10 cellular contexts compared by ENCODE assay signal in genomic region chr14:76867536-76868452, GRCh38. TPM values are rescaled to one million over a fixed set of nuclear protein-coding genes. Genes with fewer than 3 reads are reported as not detected.
DNase-seq lines count a peak whose midpoint lies in the region; ATAC-seq and TF ChIP-seq lines count a peak whose summit lies in the region.
"Had no signal": no experiment of that assay in that cellular context is flagged by ENCODE, and none has a peak within 500 bp of the region (broad histone marks: within the 10 kb centered on the region; RNA-seq: fewer than 3 reads in every experiment).

No MANE protein-coding gene starts in this region.

- peak; percentile 83 for DNase-seq in NB4 (ENCODE audit: low read depth)
- DNase-seq in activated CD8-positive, alpha-beta T cell treated with anti-CD3 and anti-CD28 coated beads, Interleukin-2, amount 10 ng/mL, durations not matched to agents 7 days and 5 days = peak; percentile 61
- DNase-seq in left lobe of liver (ENCODE audit: low spot score) = no peak
- no peak for DNase-seq in NCI-H187 treated with DMSO at 0.1 percent for 48 hours (lab: John Stamatoyannopoulos, UW)
- DNase-seq in retina = no peak
- no peak for DNase-seq in dermis blood vessel endothelial cell
- DNase-seq in GM19240 (ENCODE audit: insufficient read length, low spot score) = no peak

- no peak for TF ChIP-seq POLR2A in NB4 (IDR thresholded peaks at IDR 0.05; ENCODE audit: extremely low read depth, insufficient read length)

- peak overlapping the region; percentile 7 for H3K27ac Mint-ChIP-seq in activated CD8-positive, alpha-beta T cell treated with anti-CD3 and anti-CD28 coated beads, Interleukin-2, amount 10 ng/mL, durations not matched to agents 7 days and 5 days
- H3K27ac Mint-ChIP-seq: T-helper 1 cell treated with Interleukin-12 subunit alpha and Interleukin-12 subunit beta and Interleukin-4 antibody, amounts not matched to agents 30 μg/mL and 1 μg/mL, for 36 hours had no signal

- H3K9ac ChIP-seq in BLaER1 = no peak overlapping the region

- ATAC-seq in activated CD8-positive, alpha-beta T cell treated with anti-CD3 and anti-CD28 coated beads, Interleukin-2, amount 10 ng/mL, durations not matched to agents 7 days and 5 days = peak; percentile 75
- peak; percentile 22 for ATAC-seq in left lobe of liver

- TF ChIP-seq CTCF in NB4 (IDR thresholded peaks at IDR 0.05; ENCODE audit: low read depth, low read length) = no peak

- no peak overlapping the region for H3K4me3 Mint-ChIP-seq in activated CD8-positive, alpha-beta T cell treated with anti-CD3 and anti-CD28 coated beads, Interleukin-2, amount 10 ng/mL, durations not matched to agents 7 days and 5 days
- H3K4me3 Mint-ChIP-seq: T-helper 1 cell treated with Interleukin-12 subunit alpha and Interleukin-12 subunit beta and Interleukin-4 antibody, amounts not matched to agents 30 μg/mL and 1 μg/mL, for 36 hours had no signal

- peaks cover 24% of the 10 kb centered on the region for H3K4me1 Mint-ChIP-seq in activated CD8-positive, alpha-beta T cell treated with anti-CD3 and anti-CD28 coated beads, Interleukin-2, amount 10 ng/mL, durations not matched to agents 7 days and 5 days (ENCODE audit: low read depth)

- CTCF ChIA-PET in activated CD8-positive, alpha-beta T cell treated with anti-CD3 and anti-CD28 coated beads, Interleukin-2, amount 10 ng/mL, durations not matched to agents 7 days and 5 days (lab: Charles Lee) = interaction anchor here (0.9 to 2.1 kb wide), 7 partner anchors 8 to 203 kb away, joined by 3 to 21 read pairs (median 4); no protein-coding TSS in a partner anchor

- peaks cover 47% of the 10 kb centered on the region for H3K4me1 ChIP-seq in BLaER1

- H3K4me3 ChIP-seq in BLaER1 = no peak overlapping the region
- no peak overlapping the region for H3K4me3 ChIP-seq in NB4 (ENCODE audit: low read depth, low read length)

- no peaks in the 10 kb centered on the region for H3K27me3 ChIP-seq in BLaER1

- POLR2A ChIA-PET in activated CD8-positive, alpha-beta T cell treated with anti-CD3 and anti-CD28 coated beads, Interleukin-2, amount 10 ng/mL, durations not matched to agents 7 days and 5 days (lab: Charles Lee) = no interaction called here

- peaks cover 9% of the 10 kb centered on the region for H3K27me3 Mint-ChIP-seq in activated CD8-positive, alpha-beta T cell treated with anti-CD3 and anti-CD28 coated beads, Interleukin-2, amount 10 ng/mL, durations not matched to agents 7 days and 5 days (ENCODE audit: low read depth)

- no peak overlapping the region for H3K27ac ChIP-seq in BLaER1

- H3K4me2 ChIP-seq in BLaER1 = peak overlapping the region; percentile 68

- no peaks in the 10 kb centered on the region for H3K36me3 ChIP-seq in BLaER1

- no peaks in the 10 kb centered on the region for H3K9me3 Mint-ChIP-seq in activated CD8-positive, alpha-beta T cell treated with anti-CD3 and anti-CD28 coated beads, Interleukin-2, amount 10 ng/mL, durations not matched to agents 7 days and 5 days (ENCODE audit: insufficient read depth)
- H3K9me3 Mint-ChIP-seq: T-helper 1 cell treated with Interleukin-12 subunit alpha and Interleukin-12 subunit beta and Interleukin-4 antibody, amounts not matched to agents 30 μg/mL and 1 μg/mL, for 36 hours had no signal

- no peaks in the 10 kb centered on the region for H3K36me3 Mint-ChIP-seq in activated CD8-positive, alpha-beta T cell treated with anti-CD3 and anti-CD28 coated beads, Interleukin-2, amount 10 ng/mL, durations not matched to agents 7 days and 5 days (ENCODE audit: low read depth)

- no peaks in the 10 kb centered on the region for H4K20me1 ChIP-seq in BLaER1

- H3K9me3 ChIP-seq in BLaER1 = no peaks in the 10 kb centered on the region

RNA-seq across cellular contexts. Expression of gene LRRC74A, which starts 41.6 kb away (rescaled TPM):
- not detected for total RNA-seq in activated CD8-positive, alpha-beta T cell treated with anti-CD3 and anti-CD28 coated beads, Interleukin-2, amount 10 ng/mL, durations not matched to agents 7 days and 5 days
- total RNA-seq in left lobe of liver (not detected), dermis blood vessel endothelial cell (not detected in 2 replicates)
- total RNA-seq: endothelial cell of umbilical vein had no signal

RNA-seq across cellular contexts. Expression of gene ANGEL1, which starts 55.1 kb away (rescaled TPM):
- total RNA-seq in activated CD8-positive, alpha-beta T cell treated with anti-CD3 and anti-CD28 coated beads, Interleukin-2, amount 10 ng/mL, durations not matched to agents 7 days and 5 days = 10 to 100 TPM; 11.5 to 13.7 TPM
- total RNA-seq in left lobe of liver = 22.2 TPM
- 9.4 and 10.4 TPM in 2 replicates for total RNA-seq in dermis blood vessel endothelial cell

Comparison
In these comparisons a context has a peak if more than half of its experiments do, and no peak if none do; other contexts are left out.
1. DNase-seq: peak in NB4 (single experiment) and activated CD8-positive, alpha-beta T cell treated with anti-CD3 and anti-CD28 coated beads, Interleukin-2, amount 10 ng/mL, durations not matched to agents 7 days and 5 days (single experiment); none in left lobe of liver (single experiment), NCI-H187 treated with DMSO at 0.1 percent for 48 hours (single experiment), retina (single experiment), dermis blood vessel endothelial cell (single experiment) and GM19240 (single experiment).